In the genomic region with DNA sequence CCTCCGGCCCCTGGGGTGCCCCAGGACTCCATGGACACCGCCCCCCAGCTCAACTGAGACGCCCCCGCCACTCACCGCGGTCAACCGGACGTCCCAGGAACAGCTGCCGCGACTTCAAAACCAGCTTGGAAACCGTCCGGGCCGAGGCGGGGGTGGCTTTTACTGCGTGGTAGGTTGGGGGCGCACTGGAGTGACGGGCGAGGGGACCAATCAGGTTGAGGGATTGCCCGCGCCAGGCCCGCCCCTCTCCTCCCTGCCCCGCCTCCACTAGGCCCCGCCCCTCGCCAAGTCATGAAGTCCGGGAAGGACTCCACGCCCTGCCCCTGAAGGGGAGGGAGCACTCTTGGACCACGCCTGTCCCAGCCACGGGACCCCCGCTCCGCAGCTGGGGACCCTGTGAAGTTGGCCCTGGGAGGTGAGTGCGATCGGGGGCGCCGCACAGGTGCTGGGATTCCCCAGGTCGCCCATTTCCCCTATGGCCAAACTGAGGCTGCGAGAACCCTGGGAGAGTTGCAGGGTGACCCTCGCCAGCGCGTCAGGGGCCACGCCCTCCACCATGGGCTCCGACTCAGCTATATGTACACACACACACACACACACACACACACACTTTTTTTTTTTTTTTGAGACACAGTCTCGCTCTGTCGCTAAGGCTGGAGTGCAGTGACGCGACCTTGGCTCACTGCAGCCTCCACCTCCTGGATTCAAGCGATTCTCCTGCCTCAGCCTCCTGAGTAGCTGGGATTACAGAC, we compare ENCODE assay signal across 8 cellular contexts. TPM values are rescaled to one million over a fixed set of nuclear protein-coding genes. Genes with fewer than 3 reads are reported as not detected.
DNase-seq lines count a peak whose midpoint lies in the region; ATAC-seq and TF ChIP-seq lines count a peak whose summit lies in the region.

A gene with protein sequence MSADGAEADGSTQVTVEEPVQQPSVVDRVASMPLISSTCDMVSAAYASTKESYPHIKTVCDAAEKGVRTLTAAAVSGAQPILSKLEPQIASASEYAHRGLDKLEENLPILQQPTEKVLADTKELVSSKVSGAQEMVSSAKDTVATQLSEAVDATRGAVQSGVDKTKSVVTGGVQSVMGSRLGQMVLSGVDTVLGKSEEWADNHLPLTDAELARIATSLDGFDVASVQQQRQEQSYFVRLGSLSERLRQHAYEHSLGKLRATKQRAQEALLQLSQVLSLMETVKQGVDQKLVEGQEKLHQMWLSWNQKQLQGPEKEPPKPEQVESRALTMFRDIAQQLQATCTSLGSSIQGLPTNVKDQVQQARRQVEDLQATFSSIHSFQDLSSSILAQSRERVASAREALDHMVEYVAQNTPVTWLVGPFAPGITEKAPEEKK (minus strand): TSS at position 134 of the 752 bp plus-strand sequence. CDS start 6,273 bp downstream, outside the sequence.

- peak within 1 kb of the TSS; percentile 83 for H3K4me3 ChIP-seq in GM12864 (ENCODE audit: low read depth, low read length)

- TF ChIP-seq CTCF in GM12864 (IDR thresholded peaks at IDR 0.05; ENCODE audit: low read depth, low read length, missing control alignments): no peak

- peak; percentile 78 for ATAC-seq in HG02678 (IDR thresholded peaks at IDR 0.05; ENCODE audit: unreplicated experiment)
- ATAC-seq in HG03565 (IDR thresholded peaks at IDR 0.05; ENCODE audit: unreplicated experiment): no peak

- peak; percentile 84 for DNase-seq in GM12864 (ENCODE audit: low read depth)
- DNase-seq in NCI-H2227 (lab: John Stamatoyannopoulos, UW; ENCODE audit: unreplicated experiment): peak; percentile 82
- peak; percentile 92 to 97 for DNase-seq in activated CD4-positive, alpha-beta T cell treated with anti-CD3 and anti-CD28 coated beads for 24 hours (ENCODE audit: low read depth in 2 of 2)
- DNase-seq in cerebellum (ENCODE audit: low spot score): peak; percentile 71
- peak; percentile 91 for DNase-seq in kidney glomerular epithelial cell (lab: John Stamatoyannopoulos, UW)
- peak; percentile 96 for DNase-seq in stimulated activated CD4-positive, alpha-beta T cell treated with anti-CD3 and anti-CD28 coated beads, Interleukin-15, amount 100 ng/mL, for 24 hours

RNA-seq across cellular contexts. Expression of the gene that starts here (rescaled TPM):
- 12.7 TPM for total RNA-seq in cerebellum
